ENCODE assay signal across 11 cellular contexts in genomic region chr1:26745191-26745590, GRCh38. TPM values are rescaled to one million over a fixed set of nuclear protein-coding genes. Genes with fewer than 3 reads are reported as not detected.
A peak's percentile ranks its signal among the peaks of the same experiment; 100 is the strongest.
DNase-seq lines count a peak whose midpoint lies in the region; ATAC-seq, FAIRE-seq and TF ChIP-seq lines count a peak whose summit lies in the region.
"Had no signal": no experiment of that assay in that cellular context is flagged by ENCODE, and none has a peak within 500 bp of the region (broad histone marks: within the 10 kb centered on the region; RNA-seq: fewer than 3 reads in every experiment).

No MANE protein-coding gene starts in this region.

- H3K36me3 ChIP-seq in adrenal gland (replicated peaks in 1 of 2) (peaks cover 0 to 24% of the 10 kb centered on the region in 2 donors), mesodermal cell (ENCODE audit: control insufficient read depth, insufficient read depth, low read length) (peaks cover 88% of the 10 kb centered on the region)

- H3K4me3 ChIP-seq in adrenal gland (no peak overlapping the region), mesodermal cell (ENCODE audit: extremely low read depth, insufficient read depth, low read length, poor library complexity, severe bottlenecking) (no peak overlapping the region)
- H3K4me3 ChIP-seq: lung had no signal

- H3K9me3 Mint-ChIP-seq in stimulated activated naive CD8-positive, alpha-beta T cell treated with anti-CD3 and anti-CD28 coated beads, Interleukin-15, Interleukin-2, amounts not matched to agents 100 ng/mL and 50 ng/mL, for 24 hours: no peaks in the 10 kb centered on the region
- no peaks in the 10 kb centered on the region for H3K9me3 Mint-ChIP-seq in stimulated activated naive CD8-positive, alpha-beta T cell treated with anti-CD3 and anti-CD28 coated beads, Interleukin-15, amount 100 ng/mL, for 72 hours

- peaks cover 78% of the 10 kb centered on the region for H3K36me3 Mint-ChIP-seq in stimulated activated naive CD8-positive, alpha-beta T cell treated with anti-CD3 and anti-CD28 coated beads, Interleukin-15, Interleukin-2, amounts not matched to agents 100 ng/mL and 50 ng/mL, for 24 hours (ENCODE audit: low read depth)

- ATAC-seq in stimulated activated naive CD8-positive, alpha-beta T cell treated with anti-CD3 and anti-CD28 coated beads, Interleukin-15, amount 100 ng/mL, for 72 hours: no peak
- ATAC-seq in GM19397 (IDR thresholded peaks at IDR 0.05; ENCODE audit: unreplicated experiment) (no peak), HG03457 (IDR thresholded peaks at IDR 0.05; ENCODE audit: unreplicated experiment) (no peak), HG02981 (IDR thresholded peaks at IDR 0.05; ENCODE audit: unreplicated experiment) (no peak)

- no peak for FAIRE-seq in HTR-8/SVneo (lab: Jason Lieb, UNC)
- FAIRE-seq: D721Med had no signal

- H3K27ac Mint-ChIP-seq in stimulated activated naive CD8-positive, alpha-beta T cell treated with anti-CD3 and anti-CD28 coated beads, Interleukin-15, Interleukin-2, amounts not matched to agents 100 ng/mL and 50 ng/mL, for 24 hours: peak overlapping the region; percentile 97
- H3K27ac Mint-ChIP-seq in stimulated activated naive CD8-positive, alpha-beta T cell treated with anti-CD3 and anti-CD28 coated beads, Interleukin-15, amount 100 ng/mL, for 72 hours: peak overlapping the region in 1 of 2 donors; percentile 93

- peak overlapping the region; percentile 83 for H3K4me3 Mint-ChIP-seq in stimulated activated naive CD8-positive, alpha-beta T cell treated with anti-CD3 and anti-CD28 coated beads, Interleukin-15, Interleukin-2, amounts not matched to agents 100 ng/mL and 50 ng/mL, for 24 hours
- H3K4me3 Mint-ChIP-seq in stimulated activated naive CD8-positive, alpha-beta T cell treated with anti-CD3 and anti-CD28 coated beads, Interleukin-15, amount 100 ng/mL, for 72 hours: peak overlapping the region in 1 of 2 donors; percentile 57

- TF ChIP-seq CTCF in adrenal gland (IDR thresholded peaks at IDR 0.05): no peak

- H3K27me3 ChIP-seq in adrenal gland: no peaks in the 10 kb centered on the region

- TF ChIP-seq POLR2A in adrenal gland (IDR thresholded peaks at IDR 0.05): no peak

- H3K4me1 ChIP-seq in adrenal gland (replicated peaks in 1 of 2): peaks cover 28 to 80% of the 10 kb centered on the region in 2 donors
- H3K4me1 ChIP-seq in mesodermal cell (ENCODE audit: control insufficient read depth, insufficient read depth, low read length, poor library complexity, severe bottlenecking): peaks cover 27% of the 10 kb centered on the region

- peaks cover 95% of the 10 kb centered on the region for H3K4me1 Mint-ChIP-seq in stimulated activated naive CD8-positive, alpha-beta T cell treated with anti-CD3 and anti-CD28 coated beads, Interleukin-15, Interleukin-2, amounts not matched to agents 100 ng/mL and 50 ng/mL, for 24 hours (ENCODE audit: low read depth)
- peaks cover 89% of the 10 kb centered on the region for H3K4me1 Mint-ChIP-seq in stimulated activated naive CD8-positive, alpha-beta T cell treated with anti-CD3 and anti-CD28 coated beads, Interleukin-15, amount 100 ng/mL, for 72 hours

- H3K9me3 ChIP-seq in adrenal gland (replicated peaks in 1 of 3) (no peaks in the 10 kb centered on the region), mesodermal cell (ENCODE audit: control insufficient read depth, low read length) (no peaks in the 10 kb centered on the region)

- intact Hi-C loops in adrenal gland (cut with DNase I): no loop called here

- no peak for DNase-seq in stimulated activated naive CD8-positive, alpha-beta T cell treated with anti-CD3 and anti-CD28 coated beads, Interleukin-15, amount 100 ng/mL, for 72 hours
- DNase-seq in adrenal gland: no peak
- DNase-seq in HTR-8/SVneo (ENCODE audit: insufficient read length, low spot score): no peak
- DNase-seq: erythroblast had no signal

- H3K27me3 Mint-ChIP-seq in stimulated activated naive CD8-positive, alpha-beta T cell treated with anti-CD3 and anti-CD28 coated beads, Interleukin-15, Interleukin-2, amounts not matched to agents 100 ng/mL and 50 ng/mL, for 24 hours: no peaks in the 10 kb centered on the region
- no peaks in the 10 kb centered on the region for H3K27me3 Mint-ChIP-seq in stimulated activated naive CD8-positive, alpha-beta T cell treated with anti-CD3 and anti-CD28 coated beads, Interleukin-15, amount 100 ng/mL, for 72 hours

- WGBS in adrenal gland, 4 donors: 31 to 36% (median 33%) methylated on average over 5 of the region's 5 CpGs
- WGBS in mesodermal cell (ENCODE audit: insufficient coverage in 2 of 2), 2 experiments: 94 to 100% methylated on average over 2 of the region's 5 CpGs

- H3K27ac ChIP-seq in adrenal gland (peak overlapping the region in 4 of 5 donors; percentile 25 to 82 (median 56)), mesodermal cell (ENCODE audit: low read depth, low read length, severe bottlenecking) (peak overlapping the region; percentile 96)

RNA-seq across cellular contexts. Expression of gene PIGV, which starts 42.6 kb away (rescaled TPM):
- 10 to 100 TPM; 11.8 to 43.1 (median 34.4) TPM for total RNA-seq in adrenal gland
- 10 to 100 TPM in 1 of 3 donors, 1 to 10 TPM in 2; 6.7 to 18.7 (median 8.5) TPM for polyA plus RNA-seq in adrenal gland
- 9.0 TPM for polyA plus RNA-seq in mesodermal cell (2013, experiment 1 of 2)
- polyA plus RNA-seq in mesodermal cell (2013, experiment 2 of 2): 9.2 TPM

RNA-seq across cellular contexts. Expression of gene ARID1A, which starts 49.4 kb away (rescaled TPM):
- total RNA-seq in adrenal gland: 10 to 100 TPM; 35.0 to 90.3 (median 57.0) TPM
- polyA plus RNA-seq in adrenal gland: 10 to 100 TPM; 11.3 to 33.7 (median 24.5) TPM
- 59.9 TPM for polyA plus RNA-seq in mesodermal cell (2013, experiment 1 of 2)
- 51.2 TPM for polyA plus RNA-seq in mesodermal cell (2013, experiment 2 of 2)
